ENCODE assay signal across 10 cellular contexts in the genomic region with DNA sequence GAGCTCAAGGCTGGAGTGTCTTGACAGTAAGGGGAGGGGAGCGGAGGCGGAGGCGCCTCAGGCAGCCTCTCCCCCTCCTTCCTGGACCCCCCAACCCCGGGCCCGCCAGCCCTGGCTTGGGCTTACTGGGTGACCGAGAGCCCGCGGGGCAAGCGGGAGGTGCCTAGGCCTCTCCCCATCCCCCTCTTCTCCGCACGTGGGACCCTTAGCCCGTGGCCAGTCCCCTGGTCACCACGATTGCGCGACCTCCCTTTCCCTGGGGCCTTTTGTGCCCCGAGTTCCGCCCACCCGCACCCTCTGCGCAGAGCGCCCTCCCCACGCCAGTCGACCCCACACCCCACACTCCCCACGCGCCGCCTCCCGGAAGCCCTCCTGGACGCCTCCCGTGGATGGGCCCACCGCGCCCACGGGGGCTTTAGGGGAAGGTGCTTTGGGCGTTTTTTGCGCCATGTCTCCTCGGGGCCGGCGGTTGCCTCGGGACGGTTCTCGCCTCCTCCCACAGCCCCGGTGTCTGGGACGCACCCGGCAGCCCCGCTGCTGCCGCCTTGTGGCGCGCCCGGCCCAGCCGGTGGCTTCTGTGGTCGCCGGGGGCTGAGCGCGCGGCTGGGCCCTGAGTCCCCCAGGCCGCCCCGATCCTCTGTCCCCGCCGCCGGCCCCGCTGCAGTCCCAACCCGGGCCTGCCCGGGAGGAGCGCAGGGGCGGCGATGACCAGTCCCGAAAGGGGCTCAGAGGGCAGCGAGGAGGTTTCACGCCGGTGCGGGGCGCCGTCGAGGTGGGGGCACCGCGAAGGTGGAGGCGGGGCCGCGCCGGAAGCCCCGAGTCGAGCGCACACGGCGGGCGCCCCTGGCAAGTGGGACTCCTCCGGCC. TPM values are rescaled to one million over a fixed set of nuclear protein-coding genes. Genes with fewer than 3 reads are reported as not detected.
DNase-seq lines count a peak whose midpoint lies in the region; ATAC-seq and TF ChIP-seq lines count a peak whose summit lies in the region.
"Had no signal": no experiment of that assay in that cellular context is flagged by ENCODE, and none has a peak within 500 bp of the region (broad histone marks: within the 10 kb centered on the region; RNA-seq: fewer than 3 reads in every experiment).

No MANE protein-coding gene starts in this region.

- H3K36me3 ChIP-seq in ES-I3 (ENCODE audit: insufficient read depth, low read length) (no peaks in the 10 kb centered on the region), heart left ventricle (peaks cover 0 to 20% (median 17%) of the 10 kb centered on the region in 9 donors), ovary (no peaks in the 10 kb centered on the region)
- H3K36me3 ChIP-seq in CD8-positive, alpha-beta memory T cell (ENCODE audit: insufficient read depth, low read length) = no peaks in the 10 kb centered on the region

- no peaks in the 10 kb centered on the region for H3K9me3 ChIP-seq in ES-I3 (ENCODE audit: control insufficient read depth, insufficient read depth, low read length)
- H3K9me3 ChIP-seq in heart left ventricle = peaks cover 0 to 8% (median 0%) of the 10 kb centered on the region in 12 donors
- H3K9me3 ChIP-seq in ovary = no peaks in the 10 kb centered on the region
- H3K9me3 ChIP-seq in CD8-positive, alpha-beta memory T cell (ENCODE audit: low read length) = no peaks in the 10 kb centered on the region
- H3K9me3 ChIP-seq: sigmoid colon had no signal

- TF ChIP-seq CTCF in heart left ventricle (IDR thresholded peaks at IDR 0.05) (peak in 11 of 12 donors; percentile 21 to 64 (median 41)), ovary (IDR thresholded peaks at IDR 0.05) (no peak)

- TF ChIP-seq EP300 in ovary (IDR thresholded peaks at IDR 0.05) = no peak

- TF ChIP-seq POLR2A in heart left ventricle (IDR thresholded peaks at IDR 0.05) (no peak), ovary (IDR thresholded peaks at IDR 0.05) (no peak)

- peak; percentile 77 for ATAC-seq in SK-N-SH treated with all-trans-retinoic acid at 6 μM for 48 hours
- no peak for ATAC-seq in heart left ventricle
- no peak for ATAC-seq in GM18870 (IDR thresholded peaks at IDR 0.05; ENCODE audit: unreplicated experiment)

- peaks cover 5 to 6% of the 10 kb centered on the region in 2 donors for H3K27me3 Mint-ChIP-seq in CD8-positive, alpha-beta memory T cell

- POLR2A ChIA-PET in CD8-positive, alpha-beta memory T cell (lab: Charles Lee) = interaction anchor here (0.6 kb wide), 1 partner anchor 113 kb away, joined by 3 read pairs; no protein-coding TSS in a partner anchor

- peak overlapping the region; percentile 63 for H3K9ac ChIP-seq in ES-I3 (ENCODE audit: low read depth, low read length)

- 44 to 70% (median 52%) methylated on average over 70 to 85 of the region's 85 CpGs for WGBS in heart left ventricle, 4 donors
- WGBS in ovary, 3 donors = 74 to 81% (median 79%) methylated on average over 73 to 85 of the region's 85 CpGs

- peak overlapping the region in 1 of 12 donors; percentile 24 for H3K27ac ChIP-seq in heart left ventricle
- no peak overlapping the region for H3K27ac ChIP-seq in ovary
- H3K27ac ChIP-seq in CD8-positive, alpha-beta memory T cell (ENCODE audit: low read depth, low read length) = no peak overlapping the region
- H3K27ac ChIP-seq: sigmoid colon had no signal

- H3K36me3 Mint-ChIP-seq in CD8-positive, alpha-beta memory T cell = no peaks in the 10 kb centered on the region

- intact Hi-C loops in heart left ventricle (cut with DNase I) (loop anchor here in 3 of 10 donors (5.0 to 10.0 kb wide), 2 partner anchors 127 to 244 kb away; no protein-coding TSS in a partner anchor), ovary (cut with DNase I) (no loop called here)

- CTCF ChIA-PET in CD8-positive, alpha-beta memory T cell (lab: Charles Lee) = interaction anchor here (0.7 kb wide), 1 partner anchor 13 kb away, joined by 3 read pairs; no protein-coding TSS in a partner anchor

- peak overlapping the region in 5 of 12 donors; percentile 4 to 26 (median 24) for H3K4me3 ChIP-seq in heart left ventricle
- H3K4me3 ChIP-seq in ovary = no peak overlapping the region
- H3K4me3 ChIP-seq in CD8-positive, alpha-beta memory T cell (ENCODE audit: low read length) = no peak overlapping the region
- H3K4me3 ChIP-seq: sigmoid colon had no signal

- H3K27ac Mint-ChIP-seq in CD8-positive, alpha-beta memory T cell = peak overlapping the region in 1 of 8 donors; percentile 54

- H3K4me1 ChIP-seq in ES-I3 (ENCODE audit: insufficient read depth, low read length) (peaks cover 11% of the 10 kb centered on the region; the same call in 1 of the 2 replicates), heart left ventricle (peaks cover 6 to 66% (median 32%) of the 10 kb centered on the region in 12 donors), ovary (ENCODE audit: insufficient read depth) (peaks cover 12% of the 10 kb centered on the region)
- H3K4me1 ChIP-seq in CD8-positive, alpha-beta memory T cell (ENCODE audit: insufficient read depth, low read length) = peaks cover 11% of the 10 kb centered on the region

- peaks cover 4 to 18% (median 6%) of the 10 kb centered on the region in 3 donors for H3K4me1 Mint-ChIP-seq in CD8-positive, alpha-beta memory T cell

- DNase-seq in heart left ventricle (peak; percentile 23 to 72 (median 44)), ovary (peak in 3 of 5 donors; percentile 17 to 38 (median 34)), NCI-H748 (lab: John Stamatoyannopoulos, UW; ENCODE audit: unreplicated experiment) (no peak), NOMO-1 treated with dmso at 0.1 percent for 144 hours (lab: John Stamatoyannopoulos, UW; ENCODE audit: unreplicated experiment) (no peak)
- no peak for DNase-seq in CD8-positive, alpha-beta memory T cell
- DNase-seq: sigmoid colon had no signal

- H3K9me3 Mint-ChIP-seq in CD8-positive, alpha-beta memory T cell = peaks cover 0 to 5% (median 0%) of the 10 kb centered on the region in 5 donors

- H3K4me3 Mint-ChIP-seq in CD8-positive, alpha-beta memory T cell = no peak overlapping the region

- H3K27me3 ChIP-seq in heart left ventricle = no peaks in the 10 kb centered on the region
- no peaks in the 10 kb centered on the region for H3K27me3 ChIP-seq in ovary
- H3K27me3 ChIP-seq in CD8-positive, alpha-beta memory T cell (ENCODE audit: insufficient read depth, low read length, poor library complexity, severe bottlenecking) = no peaks in the 10 kb centered on the region

TF ChIP-seq in SK-N-SH treated with all-trans-retinoic acid at 6 μM for 48 hours, 23 proteins besides CTCF, POLR2A, EP300 and RAD21 (continues in another document):
- TF ChIP-seq ZNF565 (CRISPR knock-in tag; conservative IDR thresholded peaks at IDR 0.05; ENCODE audit: low read depth) = no peak
- TF ChIP-seq OSR1 (CRISPR knock-in tag; IDR thresholded peaks at IDR 0.05) = no peak
- no peak for TF ChIP-seq ARNTL (CRISPR knock-in tag; IDR thresholded peaks at IDR 0.05; ENCODE audit: borderline replicate concordance, low read depth)
- no peak for TF ChIP-seq ZFP30 (CRISPR knock-in tag; IDR thresholded peaks at IDR 0.05)
- no peak for TF ChIP-seq ESRRG (CRISPR knock-in tag; IDR thresholded peaks at IDR 0.05)
- no peak for TF ChIP-seq CSDC2 (CRISPR knock-in tag; IDR thresholded peaks at IDR 0.05)
- TF ChIP-seq POU6F1 (CRISPR knock-in tag; IDR thresholded peaks at IDR 0.05; ENCODE audit: borderline replicate concordance, low read depth) = no peak
- no peak for TF ChIP-seq ZNF70 (CRISPR knock-in tag; IDR thresholded peaks at IDR 0.05)
- no peak for TF ChIP-seq RARB (CRISPR knock-in tag; IDR thresholded peaks at IDR 0.05)

RNA-seq across cellular contexts. Expression of gene TOR4A, which starts 3.2 kb away (rescaled TPM):
- total RNA-seq in heart left ventricle (10 to 100 TPM; 14.0 to 46.4 (median 18.5) TPM), ovary (10 to 100 TPM in 4 of 7 donors, 1 to 10 TPM in 3; 6.4 to 16.3 (median 11.2) TPM)
- polyA plus RNA-seq in heart left ventricle (10 to 100 TPM in 1 of 2 donors, 1 to 10 TPM in 1; 6.6 to 16.3 TPM), ovary (1 to 10 TPM in 1 of 2 donors, under 1 TPM in 1; 0.85 to 5.3 TPM)
- 1 to 10 TPM; 3.3 to 3.9 TPM for total RNA-seq in CD8-positive, alpha-beta memory T cell
- 1.8 TPM for polyA plus RNA-seq in CD8-positive, alpha-beta memory T cell

RNA-seq across cellular contexts. Expression of gene NRARP, which starts 21.4 kb away (rescaled TPM):
- total RNA-seq in heart left ventricle (10 to 100 TPM in 5 of 9 donors, 1 to 10 TPM in 4; 6.4 to 15.8 (median 10.3) TPM), ovary (10 to 100 TPM in 1 of 7 donors, 1 to 10 TPM in 6; 1.3 to 13.8 (median 4.6) TPM)
- polyA plus RNA-seq in heart left ventricle (1 to 10 TPM; 1.6 to 4.2 TPM), ovary (1 to 10 TPM; 2.6 to 3.4 TPM)
- 1 to 10 TPM; 1.9 to 2.3 TPM for total RNA-seq in CD8-positive, alpha-beta memory T cell
- not detected for polyA plus RNA-seq in CD8-positive, alpha-beta memory T cell

RNA-seq across cellular contexts. Expression of gene NELFB, which starts 25.6 kb away (rescaled TPM):
- total RNA-seq in heart left ventricle (10 to 100 TPM; 32.5 to 55.5 (median 38.1) TPM), ovary (10 to 100 TPM; 20.3 to 56.6 (median 44.5) TPM)
- polyA plus RNA-seq in heart left ventricle (10 to 100 TPM; 31.4 to 77.8 TPM), ovary (10 to 100 TPM; 10.9 to 50.8 TPM)
- total RNA-seq in CD8-positive, alpha-beta memory T cell = 10 to 100 TPM; 67.5 to 72.0 TPM
- 34.8 TPM for polyA plus RNA-seq in CD8-positive, alpha-beta memory T cell

RNA-seq across cellular contexts. Expression of gene STPG3, which starts 29.6 kb away (rescaled TPM):
- total RNA-seq in heart left ventricle (under 1 TPM in 2 of 9 donors, not detected in 7; 0.23 to 0.31 TPM), ovary (not detected)
- polyA plus RNA-seq in heart left ventricle (under 1 TPM in 1 of 2 donors, not detected in 1; 0.61 TPM), ovary (not detected)
- total RNA-seq in CD8-positive, alpha-beta memory T cell = under 1 TPM; 0.27 to 0.28 TPM
- not detected for polyA plus RNA-seq in CD8-positive, alpha-beta memory T cell
- total RNA-seq: RPMI7951, sigmoid colon had no signal
- polyA plus RNA-seq: sigmoid colon had no signal

RNA-seq across cellular contexts. Expression of gene TUBB4B, which starts 39.6 kb away (rescaled TPM):
- total RNA-seq in heart left ventricle (100 to 1,000 TPM; 244 to 769 (median 456) TPM), ovary (100 to 1,000 TPM in 6 of 7 donors, 10 to 100 TPM in 1; 88.0 to 234 (median 175) TPM)
- polyA plus RNA-seq in heart left ventricle (100 to 1,000 TPM; 705 to 900 TPM), ovary (10 to 100 TPM; 62.8 to 88.6 TPM)
- total RNA-seq in CD8-positive, alpha-beta memory T cell = 100 to 1,000 TPM; 322 to 331 TPM
- polyA plus RNA-seq in CD8-positive, alpha-beta memory T cell = 64.6 TPM

Comparison
In these comparisons a context has a peak if more than half of its experiments do, and no peak if none do; other contexts are left out.
1. DNase-seq: peak in heart left ventricle (5 of 5) and ovary (3 of 5); none in NCI-H748 (single experiment), CD8-positive, alpha-beta memory T cell (0 of 5) and NOMO-1 treated with dmso at 0.1 percent for 144 hours (single experiment).
2. CTCF ChIP-seq: peak in heart left ventricle (11 of 12); none in ovary (0 of 3).